ENCODE assay signal across 8 cellular contexts in genomic region chr6:117352466-117353081, GRCh38.
DNase-seq lines count a peak whose midpoint lies in the region; ATAC-seq and TF ChIP-seq lines count a peak whose summit lies in the region.

No MANE protein-coding gene starts in this region.

- H3K4me2 ChIP-seq in DOHH2 (ENCODE audit: low read length) (no peak overlapping the region), fibroblast of lung (ENCODE audit: extremely low read depth, insufficient read depth, low read length) (no peak overlapping the region)

- DNase-seq in NB4 (ENCODE audit: low read depth) (peak; percentile 20), fibroblast of lung (ENCODE audit: low read depth in 2 of 2) (peak; percentile 27 to 33), COR-L47 (lab: John Stamatoyannopoulos, UW) (no peak), hippocampal formation (lab: John Stamatoyannopoulos, UW) (no peak), posterior vena cava (ENCODE audit: low spot score) (no peak)
- no peak for DNase-seq in stimulated activated naive CD8-positive, alpha-beta T cell treated with anti-CD3 and anti-CD28 coated beads, Interleukin-15, Interleukin-2, amounts not matched to agents 100 U/mL and 50 U/mL, for 24 hours

- H3K27ac ChIP-seq in DOHH2 (ENCODE audit: low read depth, low read length) (no peak overlapping the region), fibroblast of lung (ENCODE audit: insufficient read depth, low read length) (no peak overlapping the region)

- no peak for TF ChIP-seq POLR2A in NB4 (IDR thresholded peaks at IDR 0.05; ENCODE audit: extremely low read depth, insufficient read length)

- no peak overlapping the region for H2AFZ ChIP-seq in fibroblast of lung (ENCODE audit: low read length)

- H3K9ac ChIP-seq in fibroblast of lung (ENCODE audit: insufficient read depth, low read length): no peak overlapping the region

- no peaks in the 10 kb centered on the region for H4K20me1 ChIP-seq in DOHH2 (ENCODE audit: control insufficient read depth, insufficient read depth, low read depth, low read length)
- no peaks in the 10 kb centered on the region for H4K20me1 ChIP-seq in fibroblast of lung (ENCODE audit: control insufficient read depth, extremely low read depth, insufficient read depth, low read length)

- H3K4me1 ChIP-seq in DOHH2 (ENCODE audit: control insufficient read depth, low read length): no peaks in the 10 kb centered on the region
- H3K4me1 ChIP-seq in fibroblast of lung (ENCODE audit: control insufficient read depth, extremely low read depth, insufficient read depth, low read length): no peaks in the 10 kb centered on the region

- no peaks in the 10 kb centered on the region for H3F3A ChIP-seq in DOHH2 (ENCODE audit: control insufficient read depth, insufficient read depth)

- peak; percentile 65 for ATAC-seq in GM21529 (IDR thresholded peaks at IDR 0.05; ENCODE audit: unreplicated experiment)
- no peak for ATAC-seq in stimulated activated naive CD8-positive, alpha-beta T cell treated with anti-CD3 and anti-CD28 coated beads, Interleukin-15, Interleukin-2, amounts not matched to agents 100 U/mL and 50 U/mL, for 24 hours

- intact Hi-C loops in posterior vena cava (cut with DNase I): loop anchor here in 1 of 2 donors (10.0 kb wide), 1 partner anchor 202 kb away; no protein-coding TSS in a partner anchor

- H3K79me2 ChIP-seq in DOHH2 (ENCODE audit: control insufficient read depth, low read length): no peaks in the 10 kb centered on the region
- no peaks in the 10 kb centered on the region for H3K79me2 ChIP-seq in fibroblast of lung (ENCODE audit: control insufficient read depth, insufficient read depth, low read length)

- no peaks in the 10 kb centered on the region for H3K36me3 ChIP-seq in DOHH2 (ENCODE audit: control insufficient read depth, low read length)
- no peaks in the 10 kb centered on the region for H3K36me3 ChIP-seq in fibroblast of lung (ENCODE audit: control insufficient read depth, insufficient read depth, low read length)

- H3K27me3 ChIP-seq in DOHH2 (ENCODE audit: control insufficient read depth, low read length) (peaks cover 5% of the 10 kb centered on the region; the same call in 1 of the 2 replicates), fibroblast of lung (ENCODE audit: control insufficient read depth, insufficient read depth, low read length) (no peaks in the 10 kb centered on the region)

- H3K9me2 ChIP-seq in DOHH2 (replicated peaks; ENCODE audit: control insufficient read depth, low read length): no peaks in the 10 kb centered on the region

- H3K9me3 ChIP-seq in DOHH2 (ENCODE audit: control insufficient read depth, insufficient read depth, low read length) (no peaks in the 10 kb centered on the region), fibroblast of lung (ENCODE audit: control insufficient read depth, insufficient read depth, low read depth, low read length) (no peaks in the 10 kb centered on the region)

- H3K4me3 ChIP-seq in DOHH2 (ENCODE audit: low read length): no peak overlapping the region
- H3K4me3 ChIP-seq in NB4 (ENCODE audit: low read depth, low read length): no peak overlapping the region
- H3K4me3 ChIP-seq in fibroblast of lung (replicated peaks in 1 of 4; ENCODE audit: control extremely low read depth in 1 of 4, insufficient read depth in 1 of 4, low read depth in 3 of 4, low read length in 4 of 4): no peak overlapping the region

- TF ChIP-seq CTCF in DOHH2 (IDR thresholded peaks at IDR 0.05; ENCODE audit: low read depth, low read length, poor library complexity, severe bottlenecking) (peak; percentile 42), NB4 (IDR thresholded peaks at IDR 0.05; ENCODE audit: low read depth, low read length) (peak; percentile 31), fibroblast of lung (conservative IDR thresholded peaks at IDR 0.05 in 1 of 2, IDR thresholded peaks at IDR 0.05 in 1 of 2; ENCODE audit: low read depth in 1 of 2, low read length in 2 of 2) (peak; percentile 36 to 58)

Comparison
In these comparisons a context has a peak if more than half of its experiments do, and no peak if none do; other contexts are left out.
1. DNase-seq: peak in NB4 (single experiment) and fibroblast of lung (2 of 2); none in COR-L47 (single experiment), hippocampal formation (0 of 2), posterior vena cava (single experiment) and stimulated activated naive CD8-positive, alpha-beta T cell treated with anti-CD3 and anti-CD28 coated beads, Interleukin-15, Interleukin-2, amounts not matched to agents 100 U/mL and 50 U/mL, for 24 hours (single experiment).
2. Peak in every context shown above with its lines, with median percentiles within 50 percentile points of each other: CTCF ChIP-seq.